10 cellular contexts compared by ENCODE assay signal in genomic region chr17:41366070-41366469, GRCh38. TPM values are rescaled to one million over a fixed set of nuclear protein-coding genes. Genes with fewer than 3 reads are reported as not detected.
"Had no signal": no experiment of that assay in that cellular context is flagged by ENCODE, and none has a peak within 500 bp of the region (broad histone marks: within the 10 kb centered on the region; RNA-seq: fewer than 3 reads in every experiment).

No MANE protein-coding gene starts in this region.

- ATAC-seq: HCT116 had no signal

- H3K4me3 ChIP-seq: GM23248, HAP-1 had no signal

- H3K27ac Mint-ChIP-seq: IgD-negative memory B cell had no signal

- H3K9ac ChIP-seq: GM23248 had no signal

- H3K9me3 ChIP-seq: HAP-1 had no signal

- H3K9me3 Mint-ChIP-seq: HFFc6 had no signal

- H2AFZ ChIP-seq: GM23248 had no signal

- H3K36me3 Mint-ChIP-seq: IgD-negative memory B cell had no signal

- DNase-seq: GOT3, H7, KBM-7 had no signal

- H3K36me3 ChIP-seq: HAP-1 had no signal

- H3K4me3 Mint-ChIP-seq: HFFc6, IgD-negative memory B cell had no signal

- H3K4me1 ChIP-seq: HAP-1 had no signal

RNA-seq across cellular contexts. Expression of gene KRT33B, which starts 3.5 kb away (rescaled TPM):
- total RNA-seq: H4, H7, HT-29 had no signal
- polyA plus RNA-seq: IgD-negative memory B cell had no signal

RNA-seq across cellular contexts. Expression of gene KRT33A, which starts 15.4 kb away (rescaled TPM):
- total RNA-seq: GM23248, H4, H7, HFFc6, HT-29 had no signal
- polyA plus RNA-seq: GM23248, IgD-negative memory B cell had no signal

RNA-seq across cellular contexts. Expression of gene KRT34, which starts 16.0 kb away (rescaled TPM):
- total RNA-seq: H7, HT-29 had no signal
- polyA plus RNA-seq: IgD-negative memory B cell had no signal

RNA-seq across cellular contexts. Expression of gene KRT31, which starts 31.3 kb away (rescaled TPM):
- total RNA-seq: GM23248, H4, H7, HT-29 had no signal
- polyA plus RNA-seq: GM23248, IgD-negative memory B cell had no signal

RNA-seq across cellular contexts. Expression of gene KRTAP17-1, which starts 50.6 kb away (rescaled TPM):
- total RNA-seq: GM23248, H4, H7, HFFc6, HT-29 had no signal
- polyA plus RNA-seq: GM23248, IgD-negative memory B cell had no signal
